ENCODE assay signal across 1 cellular context in genomic region chr4:1043162-1043561, GRCh38.
TF ChIP-seq lines count a peak whose summit lies in the region.

No MANE protein-coding gene starts in this region.

TF ChIP-seq in H1, 55 proteins besides CTCF, POLR2A, EP300 and RAD21:
- TF ChIP-seq JUN (IDR thresholded peaks at IDR 0.05; ENCODE audit: low read depth, low read length) (no peak), ATF3 (IDR thresholded peaks at IDR 0.05; ENCODE audit: insufficient read depth, low read depth, low read length) (no peak), SUZ12 (IDR thresholded peaks at IDR 0.05; ENCODE audit: low read length) (no peak), CHD7 (IDR thresholded peaks at IDR 0.05; ENCODE audit: insufficient replicate concordance, low read length) (no peak), TEAD4 (IDR thresholded peaks at IDR 0.05; ENCODE audit: low read depth, low read length) (no peak), FOSL1 (IDR thresholded peaks at IDR 0.05; ENCODE audit: insufficient read depth, low read depth, low read length) (no peak), HDAC6 (IDR thresholded peaks at IDR 0.05; ENCODE audit: low read depth, low read length) (no peak)
